ENCODE assay signal across 14 cellular contexts in genomic region chr12:110301065-110301806, GRCh38. TPM values are rescaled to one million over a fixed set of nuclear protein-coding genes. Genes with fewer than 3 reads are reported as not detected.
A peak's percentile ranks its signal among the peaks of the same experiment; 100 is the strongest.
DNase-seq lines count a peak whose midpoint lies in the region; ATAC-seq and TF ChIP-seq lines count a peak whose summit lies in the region.
"Had no signal": no experiment of that assay in that cellular context is flagged by ENCODE, and none has a peak within 500 bp of the region (broad histone marks: within the 10 kb centered on the region; RNA-seq: fewer than 3 reads in every experiment).

No MANE protein-coding gene starts in this region.

- no peaks in the 10 kb centered on the region for H3K9me3 ChIP-seq in left ventricle myocardium inferior (replicated peaks)
- no peaks in the 10 kb centered on the region for H3K9me3 ChIP-seq in subcutaneous abdominal adipose tissue (ENCODE audit: control insufficient read depth in 5 of 5, low read length in 5 of 5)
- no peaks in the 10 kb centered on the region for H3K9me3 ChIP-seq in thyroid gland
- H3K9me3 ChIP-seq: spleen had no signal

- TF ChIP-seq POLR2A in thyroid gland (IDR thresholded peaks at IDR 0.05), result no peak

- H3K27me3 Mint-ChIP-seq in activated T-cell treated with anti-CD3 and anti-CD28 coated beads, Interleukin-2, amount 50 U/mL, for 24 hours, result no peaks in the 10 kb centered on the region
- H3K27me3 Mint-ChIP-seq in activated T-helper 2 cell treated with anti-CD3 and anti-CD28 coated beads, Interferon-gamma antibody, Interleukin-2, Interleukin-4, amounts not matched to agents 10 μg/mL and 5 μg/mL and 100 μg/mL, durations not matched to agents 14 hours and 24 hours and 36 hours (ENCODE audit: low read depth), result no peaks in the 10 kb centered on the region

- peaks cover 93% of the 10 kb centered on the region for H3K36me3 Mint-ChIP-seq in activated T-cell treated with anti-CD3 and anti-CD28 coated beads, Interleukin-2, amount 50 U/mL, for 24 hours (ENCODE audit: low read depth)
- H3K36me3 Mint-ChIP-seq in activated T-helper 2 cell treated with anti-CD3 and anti-CD28 coated beads, Interferon-gamma antibody, Interleukin-2, Interleukin-4, amounts not matched to agents 10 μg/mL and 5 μg/mL and 100 μg/mL, durations not matched to agents 14 hours and 24 hours and 36 hours (ENCODE audit: low read depth), result peaks cover 68% of the 10 kb centered on the region

- peaks cover 50% of the 10 kb centered on the region for H3K4me1 Mint-ChIP-seq in activated T-cell treated with anti-CD3 and anti-CD28 coated beads, Interleukin-2, amount 50 U/mL, for 24 hours (ENCODE audit: low read depth)
- peaks cover 34% of the 10 kb centered on the region for H3K4me1 Mint-ChIP-seq in activated T-helper 2 cell treated with anti-CD3 and anti-CD28 coated beads, Interferon-gamma antibody, Interleukin-2, Interleukin-4, amounts not matched to agents 10 μg/mL and 5 μg/mL and 100 μg/mL, durations not matched to agents 14 hours and 24 hours and 36 hours (ENCODE audit: low read depth)

- H3K4me3 Mint-ChIP-seq in activated T-cell treated with anti-CD3 and anti-CD28 coated beads, Interleukin-2, amount 50 U/mL, for 24 hours, result no peak overlapping the region
- no peak overlapping the region for H3K4me3 Mint-ChIP-seq in activated T-helper 2 cell treated with anti-CD3 and anti-CD28 coated beads, Interferon-gamma antibody, Interleukin-2, Interleukin-4, amounts not matched to agents 10 μg/mL and 5 μg/mL and 100 μg/mL, durations not matched to agents 14 hours and 24 hours and 36 hours (ENCODE audit: low read depth)

- intact Hi-C loops in activated T-helper 2 cell treated with anti-CD3 and anti-CD28 coated beads, Interferon-gamma antibody, Interleukin-2, Interleukin-4, amounts not matched to agents 10 μg/mL and 5 μg/mL and 100 μg/mL, durations not matched to agents 14 hours and 24 hours and 36 hours (cut with micrococcal nuclease), result no loop called here
- intact Hi-C loops in left ventricle myocardium inferior (cut with micrococcal nuclease) (no loop called here), thyroid gland (cut with DNase I) (no loop called here)

- H3K27me3 ChIP-seq in left ventricle myocardium inferior (ENCODE audit: low read depth) (no peaks in the 10 kb centered on the region), subcutaneous abdominal adipose tissue (ENCODE audit: control insufficient read depth in 5 of 5, insufficient read depth in 4 of 5, low read length in 5 of 5) (no peaks in the 10 kb centered on the region), thyroid gland (no peaks in the 10 kb centered on the region)
- H3K27me3 ChIP-seq: spleen had no signal

- TF ChIP-seq CTCF in left ventricle myocardium inferior (IDR thresholded peaks at IDR 0.05; ENCODE audit: borderline replicate concordance) (no peak), thyroid gland (IDR thresholded peaks at IDR 0.05) (no peak)

- WGBS in thyroid gland, 2 donors, result 74 to 82% methylated on average over 5 of the region's 5 CpGs

- no peak for DNase-seq in activated T-cell treated with anti-CD3 and anti-CD28 coated beads, Interleukin-2, amount 50 U/mL, for 24 hours
- DNase-seq in activated T-cell treated with anti-CD3 and anti-CD28 coated beads, Interleukin-2, amount 50 U/mL, for 48 hours, result no peak
- no peak for DNase-seq in activated T-helper 2 cell treated with anti-CD3 and anti-CD28 coated beads, Interferon-gamma antibody, Interleukin-2, Interleukin-4, amounts not matched to agents 10 μg/mL and 5 μg/mL and 100 μg/mL, durations not matched to agents 14 hours and 24 hours and 36 hours (ENCODE audit: low spot score)
- DNase-seq in left ventricle myocardium inferior (no peak), thyroid gland (no peak)
- DNase-seq: activated CD8-positive, alpha-beta memory T cell treated with anti-CD3 and anti-CD28 coated beads for 24 hours; GDM1; MV-4-11; NCI-H69; spleen had no signal

- ATAC-seq in GM21423 (IDR thresholded peaks at IDR 0.05; ENCODE audit: unreplicated experiment) (no peak), GM19467 (IDR thresholded peaks at IDR 0.05; ENCODE audit: unreplicated experiment) (no peak)
- ATAC-seq: HCT116 had no signal

- H3K27ac ChIP-seq in left ventricle myocardium inferior (replicated peaks) (peak overlapping the region; percentile 6), subcutaneous abdominal adipose tissue (ENCODE audit: low read depth, low read length) (peak overlapping the region; percentile 5), thyroid gland (no peak overlapping the region)
- H3K27ac ChIP-seq: spleen had no signal

- H3K9ac ChIP-seq in subcutaneous abdominal adipose tissue (ENCODE audit: low read length in 5 of 5), result no peak overlapping the region

- peak overlapping the region; percentile 50 for H3K27ac Mint-ChIP-seq in activated T-cell treated with anti-CD3 and anti-CD28 coated beads, Interleukin-2, amount 50 U/mL, for 24 hours
- peak overlapping the region; percentile 62 for H3K27ac Mint-ChIP-seq in activated T-helper 2 cell treated with anti-CD3 and anti-CD28 coated beads, Interferon-gamma antibody, Interleukin-2, Interleukin-4, amounts not matched to agents 10 μg/mL and 5 μg/mL and 100 μg/mL, durations not matched to agents 14 hours and 24 hours and 36 hours

- H3K36me3 ChIP-seq in left ventricle myocardium inferior (peaks cover 91% of the 10 kb centered on the region), subcutaneous abdominal adipose tissue (ENCODE audit: control insufficient read depth in 5 of 5, insufficient read depth in 5 of 5, low read length in 5 of 5) (peaks cover 27 to 80% (median 51%) of the 10 kb centered on the region in 5 donors), thyroid gland (peaks cover 21 to 49% of the 10 kb centered on the region in 2 donors)

- H3K9me3 Mint-ChIP-seq in activated T-cell treated with anti-CD3 and anti-CD28 coated beads, Interleukin-2, amount 50 U/mL, for 24 hours, result no peaks in the 10 kb centered on the region
- no peaks in the 10 kb centered on the region for H3K9me3 Mint-ChIP-seq in activated T-helper 2 cell treated with anti-CD3 and anti-CD28 coated beads, Interferon-gamma antibody, Interleukin-2, Interleukin-4, amounts not matched to agents 10 μg/mL and 5 μg/mL and 100 μg/mL, durations not matched to agents 14 hours and 24 hours and 36 hours

- H3K4me1 ChIP-seq in left ventricle myocardium inferior (peaks cover 92% of the 10 kb centered on the region), subcutaneous abdominal adipose tissue (ENCODE audit: control insufficient read depth in 5 of 5, insufficient read depth in 5 of 5, low read length in 5 of 5) (peaks cover 2 to 25% (median 20%) of the 10 kb centered on the region in 5 donors), thyroid gland (peaks cover 0 to 4% of the 10 kb centered on the region in 2 donors)

- H3K4me3 ChIP-seq in left ventricle myocardium inferior (peak overlapping the region; percentile 37), subcutaneous abdominal adipose tissue (ENCODE audit: low read depth in 1 of 5, low read length in 5 of 5) (peak overlapping the region in 1 of 5 donors; percentile 4), thyroid gland (replicated peaks in 1 of 3) (no peak overlapping the region)
- H3K4me3 ChIP-seq: spleen had no signal

RNA-seq across cellular contexts. Expression of gene ATP2A2, which starts 20.2 kb away (rescaled TPM):
- total RNA-seq in activated T-helper 2 cell treated with anti-CD3 and anti-CD28 coated beads, Interferon-gamma antibody, Interleukin-2, Interleukin-4, amounts not matched to agents 10 μg/mL and 5 μg/mL and 100 μg/mL, durations not matched to agents 14 hours and 24 hours and 36 hours, result 213 and 219 TPM in 2 replicates
- total RNA-seq in left ventricle myocardium inferior (1,955 TPM), thyroid gland (100 to 1,000 TPM; 126 to 220 (median 174) TPM)

Comparison
In these comparisons a context has a peak if more than half of its experiments do, and no peak if none do; other contexts are left out.
1. H3K27ac ChIP-seq: peak in left ventricle myocardium inferior (single experiment) and subcutaneous abdominal adipose tissue (single experiment); none in thyroid gland (0 of 3).